ENCODE assay signal across 1 cellular context in the genomic region with DNA sequence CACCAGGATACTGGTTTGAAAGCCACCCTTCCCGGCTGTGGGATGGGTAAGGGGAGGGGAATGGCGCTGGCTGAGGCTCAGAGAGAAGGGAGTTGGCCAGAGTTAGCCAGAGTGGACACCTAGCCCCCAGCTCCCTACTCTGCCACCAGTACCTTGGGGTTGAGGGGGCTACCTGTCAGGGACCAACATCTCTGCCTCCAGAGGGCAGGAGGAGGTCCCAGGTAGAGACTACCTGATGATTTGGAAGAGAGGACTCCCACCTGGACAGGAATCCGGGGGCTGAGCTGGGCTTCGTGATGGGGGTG.
TF ChIP-seq lines count a peak whose summit lies in the region.

No MANE protein-coding gene starts in this region.

TF ChIP-seq in liver, 16 proteins besides CTCF, POLR2A, EP300 and RAD21 (continued from another document):
- TF ChIP-seq, protein P1, sequence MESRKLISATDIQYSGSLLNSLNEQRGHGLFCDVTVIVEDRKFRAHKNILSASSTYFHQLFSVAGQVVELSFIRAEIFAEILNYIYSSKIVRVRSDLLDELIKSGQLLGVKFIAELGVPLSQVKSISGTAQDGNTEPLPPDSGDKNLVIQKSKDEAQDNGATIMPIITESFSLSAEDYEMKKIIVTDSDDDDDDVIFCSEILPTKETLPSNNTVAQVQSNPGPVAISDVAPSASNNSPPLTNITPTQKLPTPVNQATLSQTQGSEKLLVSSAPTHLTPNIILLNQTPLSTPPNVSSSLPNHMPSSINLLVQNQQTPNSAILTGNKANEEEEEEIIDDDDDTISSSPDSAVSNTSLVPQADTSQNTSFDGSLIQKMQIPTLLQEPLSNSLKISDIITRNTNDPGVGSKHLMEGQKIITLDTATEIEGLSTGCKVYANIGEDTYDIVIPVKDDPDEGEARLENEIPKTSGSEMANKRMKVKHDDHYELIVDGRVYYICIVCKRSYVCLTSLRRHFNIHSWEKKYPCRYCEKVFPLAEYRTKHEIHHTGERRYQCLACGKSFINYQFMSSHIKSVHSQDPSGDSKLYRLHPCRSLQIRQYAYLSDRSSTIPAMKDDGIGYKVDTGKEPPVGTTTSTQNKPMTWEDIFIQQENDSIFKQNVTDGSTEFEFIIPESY (IDR thresholded peaks at IDR 0.05): no peak
- TF ChIP-seq FOXA2 (IDR thresholded peaks at IDR 0.05): no peak
- TF ChIP-seq, protein P2, sequence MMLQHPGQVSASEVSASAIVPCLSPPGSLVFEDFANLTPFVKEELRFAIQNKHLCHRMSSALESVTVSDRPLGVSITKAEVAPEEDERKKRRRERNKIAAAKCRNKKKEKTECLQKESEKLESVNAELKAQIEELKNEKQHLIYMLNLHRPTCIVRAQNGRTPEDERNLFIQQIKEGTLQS (IDR thresholded peaks at IDR 0.05): no peak
- TF ChIP-seq GABPA (IDR thresholded peaks at IDR 0.05 in 1 of 2, conservative IDR thresholded peaks at IDR 0.05 in 1 of 2): no peak
- TF ChIP-seq, protein P3, sequence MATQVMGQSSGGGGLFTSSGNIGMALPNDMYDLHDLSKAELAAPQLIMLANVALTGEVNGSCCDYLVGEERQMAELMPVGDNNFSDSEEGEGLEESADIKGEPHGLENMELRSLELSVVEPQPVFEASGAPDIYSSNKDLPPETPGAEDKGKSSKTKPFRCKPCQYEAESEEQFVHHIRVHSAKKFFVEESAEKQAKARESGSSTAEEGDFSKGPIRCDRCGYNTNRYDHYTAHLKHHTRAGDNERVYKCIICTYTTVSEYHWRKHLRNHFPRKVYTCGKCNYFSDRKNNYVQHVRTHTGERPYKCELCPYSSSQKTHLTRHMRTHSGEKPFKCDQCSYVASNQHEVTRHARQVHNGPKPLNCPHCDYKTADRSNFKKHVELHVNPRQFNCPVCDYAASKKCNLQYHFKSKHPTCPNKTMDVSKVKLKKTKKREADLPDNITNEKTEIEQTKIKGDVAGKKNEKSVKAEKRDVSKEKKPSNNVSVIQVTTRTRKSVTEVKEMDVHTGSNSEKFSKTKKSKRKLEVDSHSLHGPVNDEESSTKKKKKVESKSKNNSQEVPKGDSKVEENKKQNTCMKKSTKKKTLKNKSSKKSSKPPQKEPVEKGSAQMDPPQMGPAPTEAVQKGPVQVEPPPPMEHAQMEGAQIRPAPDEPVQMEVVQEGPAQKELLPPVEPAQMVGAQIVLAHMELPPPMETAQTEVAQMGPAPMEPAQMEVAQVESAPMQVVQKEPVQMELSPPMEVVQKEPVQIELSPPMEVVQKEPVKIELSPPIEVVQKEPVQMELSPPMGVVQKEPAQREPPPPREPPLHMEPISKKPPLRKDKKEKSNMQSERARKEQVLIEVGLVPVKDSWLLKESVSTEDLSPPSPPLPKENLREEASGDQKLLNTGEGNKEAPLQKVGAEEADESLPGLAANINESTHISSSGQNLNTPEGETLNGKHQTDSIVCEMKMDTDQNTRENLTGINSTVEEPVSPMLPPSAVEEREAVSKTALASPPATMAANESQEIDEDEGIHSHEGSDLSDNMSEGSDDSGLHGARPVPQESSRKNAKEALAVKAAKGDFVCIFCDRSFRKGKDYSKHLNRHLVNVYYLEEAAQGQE (IDR thresholded peaks at IDR 0.05): no peak
- TF ChIP-seq HNF4A (conservative IDR thresholded peaks at IDR 0.05): no peak
- no peak for TF ChIP-seq HNF4G (IDR thresholded peaks at IDR 0.05)
TF ChIP-seq in liver: peak in this region for 0.
